ENCODE assay signal across 8 cellular contexts in genomic region chr5:95730730-95731570, GRCh38. TPM values are rescaled to one million over a fixed set of nuclear protein-coding genes. Genes with fewer than 3 reads are reported as not detected.
DNase-seq lines count a peak whose midpoint lies in the region; ATAC-seq, FAIRE-seq and TF ChIP-seq lines count a peak whose summit lies in the region.

TSS of gene RHOBTB3 (plus strand) at chr5:95731336. CDS start at chr5:95731683, 347 bp downstream.

- H3K4me1 ChIP-seq in Peyer's patch (peaks cover 0 to 36% (median 4%) of the 10 kb centered on the region in 4 donors), tibial artery (peaks cover 0 to 63% (median 22%) of the 10 kb centered on the region in 4 donors)

- no peaks in the 10 kb centered on the region for H3K9me3 ChIP-seq in Peyer's patch
- H3K9me3 ChIP-seq in tibial artery: no peaks in the 10 kb centered on the region

- H3K27ac Mint-ChIP-seq in IgD-negative memory B cell (peak within 1 kb of the TSS in 2 of 3 donors; percentile 9 to 33), nephron progenitor cell (peak within 1 kb of the TSS; percentile 96)
- peak within 1 kb of the TSS; percentile 36 for H3K27ac Mint-ChIP-seq in activated naive CD4-positive, alpha-beta T cell treated with anti-CD3 and anti-CD28 coated beads, Interleukin-2, amount 50 U/mL, for 24 hours

- DNase-seq in DMS53 (lab: John Stamatoyannopoulos, UW): peak; percentile 96
- peak; percentile 46 to 90 (median 86) for DNase-seq in Peyer's patch
- DNase-seq in frontal cortex (ENCODE audit: low spot score in 2 of 2): peak; percentile 64 to 73
- DNase-seq in nephron progenitor cell: peak; percentile 87
- DNase-seq in tibial artery: peak; percentile 92 to 95

- intact Hi-C loops in tibial artery (cut with DNase I; ENCODE audit: low total_unique reads): loop anchor here (5.0 kb wide), 2 partner anchors 69 to 84 kb away; partner anchors contain the start of gene RFESD

- peak within 1 kb of the TSS; percentile 78 to 97 (median 92) for H3K27ac ChIP-seq in Peyer's patch
- peak within 1 kb of the TSS; percentile 93 to 99 for H3K27ac ChIP-seq in tibial artery

- H3K4me3 Mint-ChIP-seq in IgD-negative memory B cell: peak within 1 kb of the TSS; percentile 85 to 96 (median 92)
- H3K4me3 Mint-ChIP-seq in activated naive CD4-positive, alpha-beta T cell treated with anti-CD3 and anti-CD28 coated beads, Interleukin-2, amount 50 U/mL, for 24 hours: peak within 1 kb of the TSS; percentile 85
- peak within 1 kb of the TSS; percentile 95 for H3K4me3 Mint-ChIP-seq in nephron progenitor cell

- TF ChIP-seq CTCF in Peyer's patch (IDR thresholded peaks at IDR 0.05): peak in 1 of 6 experiments; percentile 10
- TF ChIP-seq CTCF in nephron progenitor cell (IDR thresholded peaks at IDR 0.05): no peak
- no peak for TF ChIP-seq CTCF in tibial artery (IDR thresholded peaks at IDR 0.05)

- H3K27me3 Mint-ChIP-seq in IgD-negative memory B cell (peaks cover 19% of the 10 kb centered on the region), nephron progenitor cell (ENCODE audit: low read depth, poor library complexity) (peaks cover 5% of the 10 kb centered on the region)
- H3K27me3 Mint-ChIP-seq in activated naive CD4-positive, alpha-beta T cell treated with anti-CD3 and anti-CD28 coated beads, Interleukin-2, amount 50 U/mL, for 24 hours: peaks cover 21% of the 10 kb centered on the region

- H3K36me3 Mint-ChIP-seq in IgD-negative memory B cell (no peaks in the 10 kb centered on the region), nephron progenitor cell (ENCODE audit: low read depth) (peaks cover 14% of the 10 kb centered on the region)
- no peaks in the 10 kb centered on the region for H3K36me3 Mint-ChIP-seq in activated naive CD4-positive, alpha-beta T cell treated with anti-CD3 and anti-CD28 coated beads, Interleukin-2, amount 50 U/mL, for 24 hours

- TF ChIP-seq POLR2A in Peyer's patch (IDR thresholded peaks at IDR 0.05): peak; percentile 52 to 74

- no peaks in the 10 kb centered on the region for H3K36me3 ChIP-seq in Peyer's patch
- H3K36me3 ChIP-seq in tibial artery: no peaks in the 10 kb centered on the region

- H3K4me3 ChIP-seq in Peyer's patch: peak within 1 kb of the TSS; percentile 54 to 93 (median 83)
- H3K4me3 ChIP-seq in tibial artery: peak within 1 kb of the TSS; percentile 79 to 96

- peak; percentile 52 for ATAC-seq in GM21529 (IDR thresholded peaks at IDR 0.05; ENCODE audit: unreplicated experiment)

- H3K27me3 ChIP-seq in Peyer's patch (no peaks in the 10 kb centered on the region), tibial artery (no peaks in the 10 kb centered on the region)

- H3K4me1 Mint-ChIP-seq in IgD-negative memory B cell: peaks cover 6 to 39% (median 28%) of the 10 kb centered on the region in 3 donors
- H3K4me1 Mint-ChIP-seq in activated naive CD4-positive, alpha-beta T cell treated with anti-CD3 and anti-CD28 coated beads, Interleukin-2, amount 50 U/mL, for 24 hours: peaks cover 67% of the 10 kb centered on the region
- peaks cover 51% of the 10 kb centered on the region for H3K4me1 Mint-ChIP-seq in nephron progenitor cell

- FAIRE-seq in frontal cortex (lab: Jason Lieb, UNC): no peak

- H3K9me3 Mint-ChIP-seq in IgD-negative memory B cell: no peaks in the 10 kb centered on the region
- H3K9me3 Mint-ChIP-seq in activated naive CD4-positive, alpha-beta T cell treated with anti-CD3 and anti-CD28 coated beads, Interleukin-2, amount 50 U/mL, for 24 hours: no peaks in the 10 kb centered on the region
- H3K9me3 Mint-ChIP-seq in nephron progenitor cell: no peaks in the 10 kb centered on the region

RNA-seq across cellular contexts. Expression of gene RHOBTB3, which starts in this region (rescaled TPM):
- polyA plus RNA-seq in IgD-negative memory B cell: 1.9 TPM
- total RNA-seq in Peyer's patch (10 to 100 TPM; 40.1 to 95.7 (median 71.0) TPM), frontal cortex (312 TPM)

Comparison
In these comparisons a context has a peak if more than half of its experiments do, and no peak if none do; other contexts are left out.
1. Peak in every context shown above with its lines: DNase-seq, ATAC-seq, H3K4me3 ChIP-seq and H3K27ac ChIP-seq.
2. H3K27ac Mint-ChIP-seq: peak in every context shown above with its lines; median percentile 96 in nephron progenitor cell; 36 in activated naive CD4-positive, alpha-beta T cell treated with anti-CD3 and anti-CD28 coated beads, Interleukin-2, amount 50 U/mL, for 24 hours; 21 in IgD-negative memory B cell.